22 cellular contexts compared by ENCODE assay signal in genomic region chr1:6723621-6724428, GRCh38. TPM values are rescaled to one million over a fixed set of nuclear protein-coding genes. Genes with fewer than 3 reads are reported as not detected.
DNase-seq lines count a peak whose midpoint lies in the region; ATAC-seq and TF ChIP-seq lines count a peak whose summit lies in the region.
"Had no signal": no experiment of that assay in that cellular context is flagged by ENCODE, and none has a peak within 500 bp of the region (broad histone marks: within the 10 kb centered on the region; RNA-seq: fewer than 3 reads in every experiment).

No MANE protein-coding gene starts in this region.

- peak overlapping the region; percentile 28 for H4K91ac ChIP-seq in mesenchymal stem cell (ENCODE audit: low read length)

- CTCF ChIA-PET in mammary epithelial cell (lab: Charles Lee; ENCODE audit: low non-redundant PET): no interaction called here
- CTCF ChIA-PET in MCF 10A (lab: Yijun Ruan, JAX): interaction anchor here (0.6 to 2.8 kb wide), 4 partner anchors 18 to 343 kb away, joined by 3 to 12 read pairs (median 4); no protein-coding TSS in a partner anchor
- CTCF ChIA-PET in T-cell (lab: Charles Lee): interaction anchor here in 1 of 2 donors (0.5 kb wide), 1 partner anchor 71 kb away, joined by 4 read pairs; no protein-coding TSS in a partner anchor

- H3K4me3 ChIP-seq in mammary epithelial cell (replicated peaks in 1 of 3; ENCODE audit: insufficient read depth in 1 of 3, low read depth in 2 of 3, low read length in 3 of 3): no peak overlapping the region
- H3K4me3 ChIP-seq in mesenchymal stem cell (ENCODE audit: insufficient read depth in 1 of 2, low read depth in 1 of 2, low read length in 2 of 2): no peak overlapping the region
- no peak overlapping the region for H3K4me3 ChIP-seq in spleen
- H3K4me3 ChIP-seq: body of pancreas, mucosa of descending colon, neural progenitor cell, upper lobe of left lung had no signal

- H3K9me3 Mint-ChIP-seq in MCF 10A (ENCODE audit: unreplicated experiment) (no peaks in the 10 kb centered on the region), chondrocyte (ENCODE audit: low read depth) (no peaks in the 10 kb centered on the region), T-cell (no peaks in the 10 kb centered on the region)
- H3K9me3 Mint-ChIP-seq: activated CD4-positive, alpha-beta memory T cell treated with anti-CD3 and anti-CD28 coated beads for 36 hours; effector memory CD8-positive, alpha-beta T cell; neural progenitor cell; stimulated activated naive CD8-positive, alpha-beta T cell treated with anti-CD3 and anti-CD28 coated beads, Interleukin-15, Interleukin-2, amounts not matched to agents 100 ng/mL and 50 ng/mL, for 24 hours had no signal

- POLR2A ChIA-PET in MCF 10A (lab: Yijun Ruan, JAX) (interaction anchor here (0.7 to 5.2 kb wide), 3 partner anchors 38 to 68 kb away, joined by 3 to 23 read pairs (median 3); partner anchors contain the start of gene CAMTA1), T-cell (lab: Charles Lee) (no interaction called here)

- H2AK5ac ChIP-seq in mesenchymal stem cell (ENCODE audit: low read length, severe bottlenecking): peak overlapping the region; percentile 51

- H3K4me1 ChIP-seq in mammary epithelial cell (ENCODE audit: insufficient read depth, low read length) (peaks cover 11% of the 10 kb centered on the region), mesenchymal stem cell (ENCODE audit: control insufficient read depth, insufficient read depth, low read depth, low read length) (peaks cover 10% of the 10 kb centered on the region), spleen (peaks cover 0 to 8% (median 0%) of the 10 kb centered on the region in 6 donors)
- H3K4me1 ChIP-seq: BE2C, body of pancreas, neural progenitor cell, upper lobe of left lung had no signal

- no peaks in the 10 kb centered on the region for H4K20me1 ChIP-seq in mammary epithelial cell (ENCODE audit: insufficient read depth, low read length)

- H3K79me1 ChIP-seq in mesenchymal stem cell (replicated peaks; ENCODE audit: low read length, poor library complexity, severe bottlenecking): no peaks in the 10 kb centered on the region

- no peak overlapping the region for H2BK5ac ChIP-seq in mesenchymal stem cell (ENCODE audit: low read depth, low read length, poor library complexity, severe bottlenecking)

- in situ Hi-C loops in mammary epithelial cell (cut with MboI; ENCODE audit: low sequenced_read_pairs in 2 of 2): loop anchor here (10.0 to 25.0 kb wide), 4 partner anchors 51 to 491 kb away; no protein-coding TSS in a partner anchor

- H2BK12ac ChIP-seq in mesenchymal stem cell (ENCODE audit: low read length in 2 of 2): peak overlapping the region; percentile 24 to 76

- H3K4ac ChIP-seq in mesenchymal stem cell (ENCODE audit: low read depth in 1 of 2, low read length in 2 of 2): no peak overlapping the region

- H3K14ac ChIP-seq in mesenchymal stem cell (ENCODE audit: low read length in 2 of 2): no peak overlapping the region

- H3K4me1 Mint-ChIP-seq in MCF 10A (ENCODE audit: insufficient read depth, unreplicated experiment) (peaks cover 12% of the 10 kb centered on the region), chondrocyte (ENCODE audit: low read depth) (peaks cover 23% of the 10 kb centered on the region), T-cell (no peaks in the 10 kb centered on the region)

- peak overlapping the region; percentile 41 for H2AFZ ChIP-seq in mammary epithelial cell (ENCODE audit: low read depth, low read length)
- H2AFZ ChIP-seq in mesenchymal stem cell (ENCODE audit: low read depth, low read length): no peak overlapping the region
- H2AFZ ChIP-seq: neural progenitor cell had no signal

- no peak for TF ChIP-seq POLR2A in spleen (IDR thresholded peaks at IDR 0.05)

- H4K8ac ChIP-seq in mesenchymal stem cell (ENCODE audit: low read length): no peak overlapping the region

- BruUV-seq in mammary epithelial cell (replicated peaks; lab: Mats Ljungman, UMichigan) (no TSS peak), MCF 10A (replicated peaks; lab: Mats Ljungman, UMichigan) (no TSS peak)

- H3K4me2 ChIP-seq in mammary epithelial cell (ENCODE audit: insufficient read depth, low read depth, low read length) (no peak overlapping the region), mesenchymal stem cell (ENCODE audit: low read length, poor library complexity, severe bottlenecking) (no peak overlapping the region)
- H3K4me2 ChIP-seq: neural progenitor cell had no signal

- no peak for TF ChIP-seq CTCF in mammary epithelial cell (conservative IDR thresholded peaks at IDR 0.05 in 1 of 2, IDR thresholded peaks at IDR 0.05 in 1 of 2; ENCODE audit: extremely low read depth in 1 of 2, insufficient read depth in 1 of 2, low read depth in 1 of 2, low read length in 2 of 2)
- no peak for TF ChIP-seq CTCF in MCF 10A (IDR thresholded peaks at IDR 0.05; ENCODE audit: unreplicated experiment)
- no peak for TF ChIP-seq CTCF in chondrocyte (IDR thresholded peaks at IDR 0.05)
- no peak for TF ChIP-seq CTCF in spleen (IDR thresholded peaks at IDR 0.05 in 8 of 11, conservative IDR thresholded peaks at IDR 0.05 in 3 of 11)

- H3K36me3 ChIP-seq in mammary epithelial cell (ENCODE audit: insufficient read depth, low read length): no peaks in the 10 kb centered on the region
- H3K36me3 ChIP-seq in mesenchymal stem cell (ENCODE audit: control insufficient read depth in 1 of 2, insufficient read depth in 2 of 2, low read depth in 1 of 2, low read length in 2 of 2): no peaks in the 10 kb centered on the region
- no peaks in the 10 kb centered on the region for H3K36me3 ChIP-seq in spleen
- H3K36me3 ChIP-seq: BE2C, neural progenitor cell, upper lobe of left lung had no signal

- H3K27me3 ChIP-seq in mammary epithelial cell (ENCODE audit: insufficient read depth, low read length) (no peaks in the 10 kb centered on the region), mesenchymal stem cell (ENCODE audit: control insufficient read depth in 1 of 2, insufficient read depth in 1 of 2, low read length in 2 of 2) (no peaks in the 10 kb centered on the region), spleen (replicated peaks in 1 of 7) (peaks cover 0 to 6% (median 0%) of the 10 kb centered on the region in 7 donors)
- H3K27me3 ChIP-seq: BE2C, body of pancreas, neural progenitor cell, upper lobe of left lung had no signal

- H3K36me3 Mint-ChIP-seq in MCF 10A (ENCODE audit: insufficient read depth, unreplicated experiment) (no peaks in the 10 kb centered on the region), chondrocyte (ENCODE audit: low read depth) (no peaks in the 10 kb centered on the region), T-cell (no peaks in the 10 kb centered on the region)
- H3K36me3 Mint-ChIP-seq: activated CD4-positive, alpha-beta memory T cell treated with anti-CD3 and anti-CD28 coated beads for 36 hours; neural progenitor cell had no signal

- intact Hi-C loops in mammary epithelial cell (cut with micrococcal nuclease): no loop called here
- intact Hi-C loops in MCF 10A (cut with micrococcal nuclease): no loop called here
- intact Hi-C loops in spleen (cut with DNase I; ENCODE audit: low total_unique reads): loop anchor here (5.0 kb wide), 1 partner anchor 493 kb away; no protein-coding TSS in a partner anchor

- no peak overlapping the region for H2BK15ac ChIP-seq in mesenchymal stem cell (ENCODE audit: low read depth, poor library complexity, severe bottlenecking)

- peak overlapping the region; percentile 13 for H3K27ac ChIP-seq in mammary epithelial cell (ENCODE audit: insufficient read depth, low read depth, low read length)
- peak overlapping the region; percentile 67 for H3K27ac ChIP-seq in mesenchymal stem cell (ENCODE audit: low read length, poor library complexity, severe bottlenecking)
- peak overlapping the region in 1 of 8 donors; percentile 60 for H3K27ac ChIP-seq in spleen
- H3K27ac ChIP-seq: body of pancreas, neural progenitor cell, upper lobe of left lung had no signal

- H3K27ac Mint-ChIP-seq in MCF 10A (ENCODE audit: low read depth, unreplicated experiment) (no peak overlapping the region), chondrocyte (ENCODE audit: unreplicated experiment) (peak overlapping the region; percentile 86), T-cell (no peak overlapping the region)
- H3K27ac Mint-ChIP-seq: activated CD4-positive, alpha-beta memory T cell treated with anti-CD3 and anti-CD28 coated beads for 36 hours; effector memory CD8-positive, alpha-beta T cell; neural progenitor cell; stimulated activated naive CD8-positive, alpha-beta T cell treated with anti-CD3 and anti-CD28 coated beads, Interleukin-15, Interleukin-2, amounts not matched to agents 100 ng/mL and 50 ng/mL, for 24 hours had no signal

- H3K27me3 Mint-ChIP-seq in MCF 10A (ENCODE audit: insufficient read depth, unreplicated experiment) (no peaks in the 10 kb centered on the region), chondrocyte (ENCODE audit: low read depth) (no peaks in the 10 kb centered on the region), T-cell (peaks cover 3 to 4% of the 10 kb centered on the region in 2 donors)

- H3K9me3 ChIP-seq in mammary epithelial cell (replicated peaks; ENCODE audit: insufficient read depth, low read length) (no peaks in the 10 kb centered on the region), mesenchymal stem cell (ENCODE audit: control insufficient read depth, low read length) (no peaks in the 10 kb centered on the region), spleen (no peaks in the 10 kb centered on the region)
- H3K9me3 ChIP-seq: BE2C, body of pancreas, mucosa of descending colon, upper lobe of left lung had no signal

- no peak overlapping the region for H3K18ac ChIP-seq in mesenchymal stem cell (ENCODE audit: low read depth in 1 of 2, low read length in 2 of 2)

- no peaks in the 10 kb centered on the region for H3K79me2 ChIP-seq in mammary epithelial cell (ENCODE audit: insufficient read depth, low read length)

- H3K9ac ChIP-seq in mammary epithelial cell (ENCODE audit: insufficient read depth, low read length): no peak overlapping the region
- H3K9ac ChIP-seq in mesenchymal stem cell (ENCODE audit: low read length): no peak overlapping the region
- H3K9ac ChIP-seq: neural progenitor cell had no signal

- no peak overlapping the region for H3K4me3 Mint-ChIP-seq in MCF 10A (ENCODE audit: unreplicated experiment)
- no peak overlapping the region for H3K4me3 Mint-ChIP-seq in chondrocyte (ENCODE audit: unreplicated experiment)
- H3K4me3 Mint-ChIP-seq in T-cell: no peak overlapping the region
- H3K4me3 Mint-ChIP-seq: activated CD4-positive, alpha-beta memory T cell treated with anti-CD3 and anti-CD28 coated beads for 36 hours; effector memory CD8-positive, alpha-beta T cell; neural progenitor cell; stimulated activated naive CD8-positive, alpha-beta T cell treated with anti-CD3 and anti-CD28 coated beads, Interleukin-15, Interleukin-2, amounts not matched to agents 100 ng/mL and 50 ng/mL, for 24 hours had no signal

- dilution Hi-C loops in mammary epithelial cell (cut with HindIII; ENCODE audit: low sequenced_read_pairs): loop anchor here (25.0 kb wide), 1 partner anchor 163 kb away; no protein-coding TSS in a partner anchor

- no peak overlapping the region for H2BK120ac ChIP-seq in mesenchymal stem cell (ENCODE audit: low read depth, low read length)

- WGBS in mammary epithelial cell (ENCODE audit: low coverage, missing lambda C conversion rate): 85% methylated on average over 17 of the region's 17 CpGs
- 85% methylated on average over 12 of the region's 17 CpGs for WGBS in mesenchymal stem cell
- 64 to 76% (median 70%) methylated on average over 17 of the region's 17 CpGs for WGBS in spleen, 5 donors

- DNase-seq in mammary epithelial cell (no peak), MCF 10A (ENCODE audit: unreplicated experiment) (no peak), chondrocyte (ENCODE audit: low spot score) (no peak), mesenchymal stem cell (no peak), spleen (peak; percentile 28), SW480 (ENCODE audit: low spot score) (no peak), T-cell (no peak)
- DNase-seq: activated CD4-positive, alpha-beta memory T cell treated with anti-CD3 and anti-CD28 coated beads for 36 hours; activated effector memory CD4-positive, alpha-beta T cell treated with Interleukin-2 at 50 U/mL for 16 hours; BE2C; body of pancreas; DND-41; effector memory CD8-positive, alpha-beta T cell; mucosa of descending colon; NCI-H1092 treated with DMSO at 0.1 percent for 48 hours; NCI-H2029 treated with DMSO at 0.1 percent for 48 hours; stimulated activated CD4-positive, alpha-beta T cell treated with anti-CD3 and anti-CD28 coated beads, Interleukin-4, amount 100 ng/mL, for 24 hours; upper lobe of left lung had no signal

- ATAC-seq in T-cell (replicated peaks in 1 of 4) (no peak), GM21526 (IDR thresholded peaks at IDR 0.05; ENCODE audit: low FRiP score, unreplicated experiment) (no peak)
- ATAC-seq: body of pancreas; effector memory CD8-positive, alpha-beta T cell; left lobe of liver; mucosa of descending colon had no signal

- no peak overlapping the region for H3K23ac ChIP-seq in mesenchymal stem cell (ENCODE audit: low read length in 2 of 2)

RNA-seq across cellular contexts. Expression of gene DNAJC11, which starts 22.2 kb away (rescaled TPM):
- total RNA-seq in mammary epithelial cell (10 to 100 TPM; 27.3 to 69.3 TPM), MCF 10A (2022) (70.4 and 76.1 TPM in 2 replicates), chondrocyte (46.3 to 49.7 TPM (median 47.2 TPM) in 3 replicates), spleen (10 to 100 TPM; 40.8 to 66.9 (median 58.0) TPM), T-cell (10 to 100 TPM; 38.5 to 45.2 (median 42.1) TPM)
- polyA plus RNA-seq in mammary epithelial cell (40.1 TPM), spleen (10 to 100 TPM; 13.3 to 31.1 (median 27.9) TPM)
- polyA minus RNA-seq in mammary epithelial cell: 44.5 TPM
- polyA plus RNA-seq in mesenchymal stem cell (2013, experiment 1 of 2): 39.1 TPM
- 38.6 TPM for polyA plus RNA-seq in mesenchymal stem cell (2013, experiment 2 of 2)
